In genomic region chr18:75551071-75551470, GRCh38 we compare ENCODE assay signal across 20 cellular contexts.
DNase-seq lines count a peak whose midpoint lies in the region; ATAC-seq and TF ChIP-seq lines count a peak whose summit lies in the region.
"Had no signal": no experiment of that assay in that cellular context is flagged by ENCODE, and none has a peak within 500 bp of the region (broad histone marks: within the 10 kb centered on the region; RNA-seq: fewer than 3 reads in every experiment).

No MANE protein-coding gene starts in this region.

- H4K20me1 ChIP-seq in BLaER1: no peaks in the 10 kb centered on the region

- DNase-seq in KBM-7 (peak; percentile 4), astrocyte of the hippocampus (ENCODE audit: low read depth, low spot score) (peak; percentile 14), pons (ENCODE audit: low spot score) (peak; percentile 9), HPDE6-E6E7 (ENCODE audit: extremely low spot score) (no peak), NCI-H1417 treated with DMSO at 0.1 percent for 48 hours (lab: John Stamatoyannopoulos, UW) (no peak)
- DNase-seq: activated CD4-positive, alpha-beta memory T cell treated with anti-CD3 and anti-CD28 coated beads, Interleukin-2, amount 10 ng/mL, durations not matched to agents 7 days and 5 days; activated CD4-positive, CD25-positive, alpha-beta regulatory T cell; activated effector memory CD4-positive, alpha-beta T cell treated with anti-CD3 and anti-CD28 coated beads, Interleukin-2, amount 50 U/mL, for 16 hours; activated T-cell treated with anti-CD3 and anti-CD28 coated beads for 4 hours; cerebellar nuclear complex; MM.1S; naive B cell; NCI-H1694; NCI-H526 treated with DMSO at 0.1 percent for 48 hours; stimulated activated CD4-positive, alpha-beta T cell treated with anti-CD3 and anti-CD28 coated beads, Interleukin-1b, Interleukin-23, amount 100 ng/mL, for 48 hours; SW 1271; T1000 had no signal

- H3K4me2 ChIP-seq in BLaER1: peak overlapping the region; percentile 46

- H3K4me3 ChIP-seq in BLaER1: no peak overlapping the region
- H3K4me3 ChIP-seq: skin epidermis had no signal

- ATAC-seq in SK-N-SH treated with all-trans-retinoic acid at 6 μM for 48 hours: no peak

- H3K4me1 ChIP-seq in BLaER1: peaks cover 22% of the 10 kb centered on the region

- no peak overlapping the region for H3K9ac ChIP-seq in BLaER1

- H3K27me3 ChIP-seq in BLaER1: no peaks in the 10 kb centered on the region

- H3K9me3 ChIP-seq in BLaER1: no peaks in the 10 kb centered on the region; the same call in 1 of the 2 replicates

- no peak overlapping the region for H3K27ac ChIP-seq in BLaER1
- H3K27ac ChIP-seq: skin epidermis had no signal

- H3K36me3 ChIP-seq in BLaER1: no peaks in the 10 kb centered on the region

- in situ Hi-C loops in KBM-7 (cut with MboI; ENCODE audit: low pct_unique_long_range_greater_than_20kb, low sequenced_read_pairs): no loop called here

TF ChIP-seq in SK-N-SH treated with all-trans-retinoic acid at 6 μM for 48 hours, 23 proteins besides CTCF, POLR2A, EP300 and RAD21:
- TF ChIP-seq POU6F1 (CRISPR knock-in tag; IDR thresholded peaks at IDR 0.05; ENCODE audit: borderline replicate concordance, low read depth) (no peak), ZFP3 (CRISPR knock-in tag; IDR thresholded peaks at IDR 0.05) (no peak), TCF4 (CRISPR knock-in tag; IDR thresholded peaks at IDR 0.05; ENCODE audit: borderline replicate concordance) (no peak), ZNF70 (CRISPR knock-in tag; IDR thresholded peaks at IDR 0.05) (no peak), CSRNP3 (CRISPR knock-in tag; IDR thresholded peaks at IDR 0.05) (no peak), BACH2 (CRISPR knock-in tag; IDR thresholded peaks at IDR 0.05; ENCODE audit: borderline replicate concordance) (no peak), ZFP30 (CRISPR knock-in tag; IDR thresholded peaks at IDR 0.05) (no peak), SNAI2 (CRISPR knock-in tag; IDR thresholded peaks at IDR 0.05) (no peak), TOX (CRISPR knock-in tag; IDR thresholded peaks at IDR 0.05; ENCODE audit: borderline replicate concordance) (no peak), OSR1 (CRISPR knock-in tag; IDR thresholded peaks at IDR 0.05) (no peak), ISL1 (CRISPR knock-in tag; IDR thresholded peaks at IDR 0.05) (no peak), ZNF8 (CRISPR knock-in tag; IDR thresholded peaks at IDR 0.05) (no peak)
- TF ChIP-seq, protein P1, sequence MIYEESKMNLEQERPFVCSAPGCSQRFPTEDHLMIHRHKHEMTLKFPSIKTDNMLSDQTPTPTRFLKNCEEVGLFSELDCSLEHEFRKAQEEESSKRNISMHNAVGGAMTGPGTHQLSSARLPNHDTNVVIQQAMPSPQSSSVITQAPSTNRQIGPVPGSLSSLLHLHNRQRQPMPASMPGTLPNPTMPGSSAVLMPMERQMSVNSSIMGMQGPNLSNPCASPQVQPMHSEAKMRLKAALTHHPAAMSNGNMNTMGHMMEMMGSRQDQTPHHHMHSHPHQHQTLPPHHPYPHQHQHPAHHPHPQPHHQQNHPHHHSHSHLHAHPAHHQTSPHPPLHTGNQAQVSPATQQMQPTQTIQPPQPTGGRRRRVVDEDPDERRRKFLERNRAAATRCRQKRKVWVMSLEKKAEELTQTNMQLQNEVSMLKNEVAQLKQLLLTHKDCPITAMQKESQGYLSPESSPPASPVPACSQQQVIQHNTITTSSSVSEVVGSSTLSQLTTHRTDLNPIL (CRISPR knock-in tag; IDR thresholded peaks at IDR 0.05; ENCODE audit: low read depth): no peak
TF ChIP-seq in SK-N-SH treated with all-trans-retinoic acid at 6 μM for 48 hours: peak in this region for 0.

Comparison
In these comparisons a context has a peak if more than half of its experiments do, and no peak if none do; other contexts are left out.
1. DNase-seq: peak in KBM-7 (single experiment), astrocyte of the hippocampus (single experiment) and pons (single experiment); none in HPDE6-E6E7 (single experiment) and NCI-H1417 treated with DMSO at 0.1 percent for 48 hours (single experiment).